In the genomic region with DNA sequence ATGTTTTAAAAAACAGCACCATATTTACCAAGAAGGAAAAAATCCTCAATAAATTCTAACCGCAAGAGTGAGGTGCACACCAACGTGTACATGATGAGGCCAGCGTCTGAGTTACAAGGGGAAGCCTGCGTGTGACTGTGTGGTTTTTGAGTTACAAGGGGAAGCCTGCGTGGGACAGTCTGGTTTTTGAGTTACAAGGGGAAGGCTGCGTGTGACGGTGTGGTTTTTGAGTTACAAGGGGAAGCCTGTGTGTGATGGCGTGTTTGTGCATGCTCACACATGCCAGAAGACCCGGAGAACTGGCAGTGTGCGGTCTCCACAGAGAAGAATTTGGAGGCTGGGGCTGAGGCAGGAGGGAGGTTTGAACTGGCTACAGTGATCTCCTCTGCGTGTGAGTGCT, we compare ENCODE assay signal across 15 cellular contexts.
"Had no signal": no experiment of that assay in that cellular context is flagged by ENCODE, and none has a peak within 500 bp of the region (broad histone marks: within the 10 kb centered on the region; RNA-seq: fewer than 3 reads in every experiment).

No MANE protein-coding gene starts in this region.

- H3K9me3 ChIP-seq: esophagus squamous epithelium, psoas muscle, thoracic aorta had no signal

- H3K27ac ChIP-seq: esophagus squamous epithelium, psoas muscle, spleen, stomach, thoracic aorta had no signal

- DNase-seq: activated gamma-delta T cell treated with Interleukin-2 at 50 U/mL for 16 hours; activated T-cell treated with anti-CD3 and anti-CD28 coated beads, Interleukin-2, amount 50 U/mL, for 72 hours; aorta; esophagus squamous epithelium; foreskin fibroblast; islet precursor cell; nephron progenitor cell; psoas muscle; spleen; stimulated activated CD4-positive, alpha-beta T cell treated with anti-CD3 and anti-CD28 coated beads, Interleukin-2, amount 100 ng/mL, for 24 hours; stomach had no signal

- H3K4me3 ChIP-seq: esophagus squamous epithelium, psoas muscle, spleen, stomach, thoracic aorta had no signal

- ATAC-seq: activated T-cell treated with anti-CD3 and anti-CD28 coated beads, Interleukin-2, amount 50 U/mL, for 72 hours; left lobe of liver; psoas muscle; sciatic nerve had no signal

- H3K36me3 ChIP-seq: esophagus squamous epithelium, spleen, stomach, thoracic aorta had no signal

- H3K4me3 Mint-ChIP-seq: activated T-cell treated with anti-CD3 and anti-CD28 coated beads, Interleukin-2, amount 50 U/mL, for 72 hours; nephron progenitor cell; T-helper 1 cell treated with Interleukin-12 subunit alpha and Interleukin-12 subunit beta and Interleukin-4 antibody, amounts not matched to agents 30 μg/mL and 1 μg/mL, for 36 hours had no signal

- H3K27ac Mint-ChIP-seq: activated T-cell treated with anti-CD3 and anti-CD28 coated beads, Interleukin-2, amount 50 U/mL, for 72 hours; nephron progenitor cell; T-helper 1 cell treated with Interleukin-12 subunit alpha and Interleukin-12 subunit beta and Interleukin-4 antibody, amounts not matched to agents 30 μg/mL and 1 μg/mL, for 36 hours had no signal

- H3K4me1 ChIP-seq: esophagus squamous epithelium, psoas muscle, stomach had no signal

- H3K9me3 Mint-ChIP-seq: activated T-cell treated with anti-CD3 and anti-CD28 coated beads, Interleukin-2, amount 50 U/mL, for 72 hours; T-helper 1 cell treated with Interleukin-12 subunit alpha and Interleukin-12 subunit beta and Interleukin-4 antibody, amounts not matched to agents 30 μg/mL and 1 μg/mL, for 36 hours had no signal
